In genomic region chr1:30378023-30378596, GRCh38 we compare ENCODE assay signal across 23 cellular contexts.
"Had no signal": no experiment of that assay in that cellular context is flagged by ENCODE, and none has a peak within 500 bp of the region (broad histone marks: within the 10 kb centered on the region; RNA-seq: fewer than 3 reads in every experiment).

No MANE protein-coding gene starts in this region.

- FAIRE-seq: astrocyte, pancreas had no signal

- H3K27ac ChIP-seq: breast epithelium, gastroesophageal sphincter, heart right ventricle, pancreas, suprapubic skin had no signal

- ATAC-seq: activated CD8-positive, alpha-beta T cell treated with anti-CD3 and anti-CD28 coated beads for 36 hours; gastroesophageal sphincter; heart right ventricle; left ventricle myocardium superior; pancreas; sciatic nerve; stimulated activated naive CD8-positive, alpha-beta T cell treated with anti-CD3 and anti-CD28 coated beads, Interleukin-15, Interleukin-2, amounts not matched to agents 100 U/mL and 50 U/mL, for 24 hours had no signal

- H3K36me3 Mint-ChIP-seq: naive B cell had no signal

- H3K4me3 ChIP-seq: breast epithelium, gastroesophageal sphincter, heart right ventricle, pancreas, suprapubic skin had no signal

- H3K4me3 Mint-ChIP-seq: activated CD4-positive, alpha-beta T cell treated with anti-CD3 and anti-CD28 coated beads, Interleukin-2, amount 10 ng/mL, durations not matched to agents 24 days and 14 days; activated CD8-positive, alpha-beta T cell treated with anti-CD3 and anti-CD28 coated beads for 36 hours; activated T-helper 1 cell treated with anti-CD3 and anti-CD28 coated beads, Interleukin-12 subunit alpha, Interleukin-12 subunit beta, Interleukin-2, Interleukin-4 antibody, amounts not matched to agents 30 ng/mL and 10 ng/mL and 1 ng/mL, durations not matched to agents 14 hours and 24 hours and 36 hours; naive B cell had no signal

- DNase-seq: activated CD4-positive, alpha-beta T cell treated with anti-CD3 and anti-CD28 coated beads, Interleukin-2, amount 10 ng/mL, durations not matched to agents 24 days and 14 days; activated CD4-positive, CD25-positive, alpha-beta regulatory T cell; activated CD8-positive, alpha-beta T cell treated with anti-CD3 and anti-CD28 coated beads for 36 hours; activated gamma-delta T cell treated with Interleukin-2 at 50 U/mL for 16 hours; cerebellar nuclear complex; effector CD4-positive, alpha-beta T cell; heart right ventricle; left ventricle myocardium superior; naive B cell; pancreas; SHP77 treated with DMSO at 0.1 percent for 48 hours; stimulated activated CD4-positive, alpha-beta T cell treated with anti-CD3 and anti-CD28 coated beads, Interleukin-1b, Interleukin-23, amount 100 ng/mL, for 48 hours; stimulated activated CD8-positive, alpha-beta memory T cell treated with anti-CD3 and anti-CD28 coated beads, Interleukin-4, amount 100 ng/mL, for 48 hours; stimulated activated naive CD8-positive, alpha-beta T cell treated with anti-CD3 and anti-CD28 coated beads, Interleukin-15, Interleukin-2, amounts not matched to agents 100 U/mL and 50 U/mL, for 24 hours; T-helper 1 cell; T1000; trophoblast cell had no signal

- H3K36me3 ChIP-seq: breast epithelium, gastroesophageal sphincter, heart right ventricle, pancreas, suprapubic skin had no signal

- H3K4me1 Mint-ChIP-seq: activated CD4-positive, alpha-beta T cell treated with anti-CD3 and anti-CD28 coated beads, Interleukin-2, amount 10 ng/mL, durations not matched to agents 24 days and 14 days had no signal

- H3K9me3 Mint-ChIP-seq: activated CD4-positive, alpha-beta T cell treated with anti-CD3 and anti-CD28 coated beads, Interleukin-2, amount 10 ng/mL, durations not matched to agents 24 days and 14 days; activated CD8-positive, alpha-beta T cell treated with anti-CD3 and anti-CD28 coated beads for 36 hours; activated T-helper 1 cell treated with anti-CD3 and anti-CD28 coated beads, Interleukin-12 subunit alpha, Interleukin-12 subunit beta, Interleukin-2, Interleukin-4 antibody, amounts not matched to agents 30 ng/mL and 10 ng/mL and 1 ng/mL, durations not matched to agents 14 hours and 24 hours and 36 hours; naive B cell had no signal

- H3K4me1 ChIP-seq: pancreas had no signal

- H3K27ac Mint-ChIP-seq: activated CD4-positive, alpha-beta T cell treated with anti-CD3 and anti-CD28 coated beads, Interleukin-2, amount 10 ng/mL, durations not matched to agents 24 days and 14 days; activated CD8-positive, alpha-beta T cell treated with anti-CD3 and anti-CD28 coated beads for 36 hours; activated T-helper 1 cell treated with anti-CD3 and anti-CD28 coated beads, Interleukin-12 subunit alpha, Interleukin-12 subunit beta, Interleukin-2, Interleukin-4 antibody, amounts not matched to agents 30 ng/mL and 10 ng/mL and 1 ng/mL, durations not matched to agents 14 hours and 24 hours and 36 hours had no signal

- H3K27me3 ChIP-seq: breast epithelium, pancreas had no signal

- H3K27me3 Mint-ChIP-seq: activated CD4-positive, alpha-beta T cell treated with anti-CD3 and anti-CD28 coated beads, Interleukin-2, amount 10 ng/mL, durations not matched to agents 24 days and 14 days had no signal

- H3K9me3 ChIP-seq: breast epithelium, gastroesophageal sphincter, heart right ventricle, pancreas, suprapubic skin had no signal
